In genomic region chr10:11699546-11700097, GRCh38 we compare ENCODE assay signal across 1 cellular context.
TF ChIP-seq lines count a peak whose summit lies in the region.

No MANE protein-coding gene starts in this region.

TF ChIP-seq in HepG2, 621 proteins besides CTCF, POLR2A, EP300 and RAD21 (continued from another document and continues in another):
- TF ChIP-seq ZNF276 (CRISPR knock-in tag; IDR thresholded peaks at IDR 0.05; ENCODE audit: low read depth) (peak; percentile 73; the same call in 1 of the 2 replicates), USF2 (IDR thresholded peaks at IDR 0.05; ENCODE audit: low read depth, low read length) (no peak), USF2 (CRISPR knock-in tag; IDR thresholded peaks at IDR 0.05; ENCODE audit: borderline replicate concordance) (peak; percentile 69), THAP11 (CRISPR knock-in tag; IDR thresholded peaks at IDR 0.05) (peak; percentile 54; the same call in 1 of the 2 replicates), ZNF446 (CRISPR knock-in tag; IDR thresholded peaks at IDR 0.05) (no peak), MBNL3 (CRISPR knock-in tag; conservative IDR thresholded peaks at IDR 0.05) (no peak), ZNF552 (CRISPR knock-in tag; IDR thresholded peaks at IDR 0.05; ENCODE audit: borderline replicate concordance) (peak; percentile 76; the same call in 1 of the 2 replicates), ZBTB33 (CRISPR knock-in tag; IDR thresholded peaks at IDR 0.05) (peak; percentile 74), ZNF251 (CRISPR knock-in tag; IDR thresholded peaks at IDR 0.05) (no peak), ZBTB2 (CRISPR knock-in tag; IDR thresholded peaks at IDR 0.05; ENCODE audit: low read depth) (no peak), ZBTB21 (CRISPR knock-in tag; IDR thresholded peaks at IDR 0.05) (no peak), TAF15 (IDR thresholded peaks at IDR 0.05; ENCODE audit: low read depth, low read length, poor library complexity, severe bottlenecking) (no peak), ZNF839 (CRISPR knock-in tag; IDR thresholded peaks at IDR 0.05; ENCODE audit: borderline replicate concordance) (no peak), TOPORS (CRISPR knock-in tag; IDR thresholded peaks at IDR 0.05) (peak; percentile 83; the same call in 1 of the 2 replicates), HNF1B (CRISPR knock-in tag; IDR thresholded peaks at IDR 0.05) (peak; percentile 100), ZNF562 (CRISPR knock-in tag; IDR thresholded peaks at IDR 0.05; ENCODE audit: borderline replicate concordance) (no peak), PPARG (CRISPR knock-in tag; conservative IDR thresholded peaks at IDR 0.05) (peak; percentile 73), ZNF619 (CRISPR knock-in tag; IDR thresholded peaks at IDR 0.05) (peak; percentile 63; the same call in 1 of the 2 replicates), CEBPG (CRISPR knock-in tag; IDR thresholded peaks at IDR 0.05) (peak; percentile 71), ZNF746 (CRISPR knock-in tag; IDR thresholded peaks at IDR 0.05) (peak; percentile 51; the same call in 1 of the 2 replicates), TFE3 (CRISPR knock-in tag; IDR thresholded peaks at IDR 0.05) (peak; percentile 84), POLR2AphosphoS2 (IDR thresholded peaks at IDR 0.05; ENCODE audit: low read depth, low read length) (no peak), KDM3A (CRISPR knock-in tag; IDR thresholded peaks at IDR 0.05; ENCODE audit: low read depth) (peak; percentile 59; the same call in 1 of the 2 replicates), ERF (CRISPR knock-in tag; IDR thresholded peaks at IDR 0.05) (peak; percentile 79; the same call in 1 of the 2 replicates), FOXA3 (CRISPR knock-in tag; IDR thresholded peaks at IDR 0.05) (peak; percentile 89), KLF11 (CRISPR knock-in tag; IDR thresholded peaks at IDR 0.05) (no peak), ZNF724P (CRISPR knock-in tag; IDR thresholded peaks at IDR 0.05; ENCODE audit: borderline replicate concordance) (no peak), ZNF138 (CRISPR knock-in tag; IDR thresholded peaks at IDR 0.05; ENCODE audit: low read depth) (0 out of 2 replicates have a peak, but pooled peaks have one; percentile 75), SAP130 (CRISPR knock-in tag; IDR thresholded peaks at IDR 0.05; ENCODE audit: low read depth) (peak; percentile 91), AHDC1 (CRISPR knock-in tag; IDR thresholded peaks at IDR 0.05; ENCODE audit: borderline replicate concordance) (peak; percentile 88; the same call in 1 of the 2 replicates), MED13 (CRISPR knock-in tag; IDR thresholded peaks at IDR 0.05) (peak; percentile 81), ZNF616 (CRISPR knock-in tag; IDR thresholded peaks at IDR 0.05; ENCODE audit: low read depth) (no peak), ZBTB37 (CRISPR knock-in tag; IDR thresholded peaks at IDR 0.05) (no peak), ZNF280B (CRISPR knock-in tag; IDR thresholded peaks at IDR 0.05; ENCODE audit: borderline replicate concordance) (no peak), ZNF747 (CRISPR knock-in tag; IDR thresholded peaks at IDR 0.05; ENCODE audit: borderline replicate concordance) (peak; percentile 94), ZNF83 (CRISPR knock-in tag; IDR thresholded peaks at IDR 0.05; ENCODE audit: borderline replicate concordance) (no peak), SOX5 (CRISPR knock-in tag; IDR thresholded peaks at IDR 0.05; ENCODE audit: borderline replicate concordance) (peak; percentile 94), ZNF550 (CRISPR knock-in tag; IDR thresholded peaks at IDR 0.05; ENCODE audit: borderline replicate concordance) (0 out of 2 replicates have a peak, but pooled peaks have one; percentile 23), EZH2 (conservative IDR thresholded peaks at IDR 0.05; ENCODE audit: low read depth, low read length) (no peak)
